1 cellular context compared by ENCODE assay signal in genomic region chr22:44882226-44882905, GRCh38.
TF ChIP-seq lines count a peak whose summit lies in the region.

No MANE protein-coding gene starts in this region.

TF ChIP-seq in H1, 55 proteins besides CTCF, POLR2A, EP300 and RAD21 (continued from another document):
- TF ChIP-seq EGR1 (IDR thresholded peaks at IDR 0.05; ENCODE audit: borderline replicate concordance, low read depth, low read length): no peak
- TF ChIP-seq JUN (IDR thresholded peaks at IDR 0.05; ENCODE audit: low read depth, low read length): no peak
- no peak for TF ChIP-seq FOSL1 (IDR thresholded peaks at IDR 0.05; ENCODE audit: insufficient read depth, low read depth, low read length)
- no peak for TF ChIP-seq RFX5 (IDR thresholded peaks at IDR 0.05; ENCODE audit: borderline replicate concordance, low read depth, low read length)
- no peak for TF ChIP-seq GABPA (IDR thresholded peaks at IDR 0.05; ENCODE audit: borderline replicate concordance, insufficient read depth, low read length)
- no peak for TF ChIP-seq EZH2 (IDR thresholded peaks at IDR 0.05; ENCODE audit: low read depth, low read length, severe bottlenecking)
